In genomic region chr14:25132734-25133422, GRCh38 we compare ENCODE assay signal across 7 cellular contexts.
DNase-seq lines count a peak whose midpoint lies in the region; ATAC-seq and TF ChIP-seq lines count a peak whose summit lies in the region.

No MANE protein-coding gene starts in this region.

- H3K9ac ChIP-seq in iPS-20b (ENCODE audit: low read depth, low read length) = 0 out of 2 replicates have a peak overlapping the region, but pooled peaks have one; percentile 26

- H3K4me3 ChIP-seq in body of pancreas (no peak overlapping the region), iPS-20b (ENCODE audit: low read length) (peak overlapping the region; percentile 38; the same call in 1 of the 2 replicates)

- in situ Hi-C loops in GM13976 (cut with MboI; ENCODE audit: low sequenced_read_pairs, unreplicated experiment) = loop anchor here (25.0 kb wide), 1 partner anchor 321 kb away; no protein-coding TSS in a partner anchor

- TF ChIP-seq POLR2A in body of pancreas (IDR thresholded peaks at IDR 0.05) = peak in 1 of 3 donors; percentile 12

- TF ChIP-seq CTCF in GM13976 (IDR thresholded peaks at IDR 0.05; ENCODE audit: borderline replicate concordance, control extremely low read depth, extremely low read depth, insufficient read depth, missing control alignments) (peak; percentile 87), body of pancreas (IDR thresholded peaks at IDR 0.05) (peak; percentile 70 to 96 (median 91))

- H3K9me3 ChIP-seq in body of pancreas = no peaks in the 10 kb centered on the region
- no peaks in the 10 kb centered on the region for H3K9me3 ChIP-seq in iPS-20b (ENCODE audit: insufficient read depth, low read depth, low read length)

- H3K4me1 ChIP-seq in body of pancreas (peaks cover 4% of the 10 kb centered on the region), iPS-20b (ENCODE audit: insufficient read depth, low read length) (no peaks in the 10 kb centered on the region)

- ATAC-seq in HG02763 (IDR thresholded peaks at IDR 0.05; ENCODE audit: unreplicated experiment) = peak; percentile 71
- ATAC-seq in body of pancreas = peak; percentile 99

- intact Hi-C loops in body of pancreas (cut with DNase I) = no loop called here

- no peak overlapping the region for H3K27ac ChIP-seq in body of pancreas
- no peak overlapping the region for H3K27ac ChIP-seq in iPS-20b (ENCODE audit: low read length)

- H3K36me3 ChIP-seq in body of pancreas (replicated peaks in 1 of 2; ENCODE audit: insufficient read depth in 1 of 2, low read depth in 2 of 2) (no peaks in the 10 kb centered on the region), iPS-20b (ENCODE audit: insufficient read depth, low read depth, low read length) (no peaks in the 10 kb centered on the region)

- WGBS in body of pancreas, 2 donors = 12 to 13% methylated on average over 19 to 20 of the region's 20 CpGs

- DNase-seq in GM13976 (ENCODE audit: low spot score) = peak; percentile 68
- DNase-seq in NCI-H146 treated with DMSO at 0.1 percent for 48 hours (lab: John Stamatoyannopoulos, UW; ENCODE audit: unreplicated experiment) = peak; percentile 29
- DNase-seq in T-helper 22 cell (ENCODE audit: low read depth) = peak; percentile 2
- DNase-seq in body of pancreas = peak; percentile 80 to 86 (median 84)
- peak; percentile 21 for DNase-seq in stimulated activated CD4-positive, alpha-beta T cell treated with anti-CD3 and anti-CD28 coated beads, Interleukin-12 subunit alpha, Interleukin-12 subunit beta, amount 100 ng/mL, for 4 hours

- H3K27me3 ChIP-seq in body of pancreas (no peaks in the 10 kb centered on the region), iPS-20b (ENCODE audit: insufficient read depth, low read length) (peaks cover 18% of the 10 kb centered on the region)

Comparison
In these comparisons a context has a peak if more than half of its experiments do, and no peak if none do; other contexts are left out.
1. DNase-seq: peak in every context shown above with its lines; median percentile 84 in body of pancreas; 68 in GM13976; 29 in NCI-H146 treated with DMSO at 0.1 percent for 48 hours; 21 in stimulated activated CD4-positive, alpha-beta T cell treated with anti-CD3 and anti-CD28 coated beads, Interleukin-12 subunit alpha, Interleukin-12 subunit beta, amount 100 ng/mL, for 4 hours; 2 in T-helper 22 cell.